Comparison of ENCODE assay signal across 37 cellular contexts in genomic region chr10:23005150-23005549, GRCh38.
"Had no signal": no experiment of that assay in that cellular context is flagged by ENCODE, and none has a peak within 500 bp of the region (broad histone marks: within the 10 kb centered on the region; RNA-seq: fewer than 3 reads in every experiment).

No MANE protein-coding gene starts in this region.

- H3K4me1 Mint-ChIP-seq: activated naive CD4-positive, alpha-beta T cell treated with anti-CD3 and anti-CD28 coated beads, Interleukin-2, amount 10 ng/mL, durations not matched to agents 7 days and 5 days; activated naive CD4-positive, alpha-beta T cell treated with anti-CD3 and anti-CD28 coated beads, Interleukin-2, amount 50 U/mL, for 24 hours; activated naive CD8-positive, alpha-beta T cell treated with anti-CD3 and anti-CD28 coated beads for 36 hours; activated naive CD8-positive, alpha-beta T cell treated with anti-CD3 and anti-CD28 coated beads, Interleukin-2, amount 10 ng/mL, durations not matched to agents 7 days and 5 days; activated naive CD8-positive, alpha-beta T cell treated with anti-CD3 and anti-CD28 coated beads, Interleukin-2, amount 50 U/mL, for 24 hours; activated T-helper 17 cell treated with anti-CD3 and anti-CD28 coated beads, Interleukin-2, amount 50 U/mL, for 72 hours; central memory CD8-positive, alpha-beta T cell had no signal

- H3K27ac ChIP-seq: adrenal gland, ascending aorta, body of pancreas, brain microvascular endothelial cell, breast epithelium, cardiac muscle cell had no signal

- H3K9me3 ChIP-seq: adrenal gland, ascending aorta, body of pancreas, breast epithelium had no signal

- DNase-seq: activated effector memory CD4-positive, alpha-beta T cell treated with anti-CD3 and anti-CD28 coated beads, Interleukin-2, amount 50 U/mL, for 16 hours; activated effector memory CD4-positive, alpha-beta T cell treated with Interleukin-2 at 50 U/mL for 16 hours; activated gamma-delta T cell; activated gamma-delta T cell treated with Interleukin-2 at 50 U/mL for 16 hours; activated naive CD4-positive, alpha-beta T cell; activated naive CD4-positive, alpha-beta T cell treated with anti-CD3 and anti-CD28 coated beads for 36 hours; activated naive CD4-positive, alpha-beta T cell treated with anti-CD3 and anti-CD28 coated beads, Interleukin-2, amount 10 ng/mL, durations not matched to agents 7 days and 5 days; activated naive CD4-positive, alpha-beta T cell treated with anti-CD3 and anti-CD28 coated beads, Interleukin-2, amount 50 U/mL, for 16 hours; activated naive CD4-positive, alpha-beta T cell treated with Interleukin-2 at 50 U/mL for 16 hours; activated naive CD8-positive, alpha-beta T cell treated with anti-CD3 and anti-CD28 coated beads for 36 hours; activated naive CD8-positive, alpha-beta T cell treated with anti-CD3 and anti-CD28 coated beads, Interleukin-2, amount 10 ng/mL, durations not matched to agents 7 days and 5 days; activated naive CD8-positive, alpha-beta T cell treated with anti-CD3 and anti-CD28 coated beads, Interleukin-2, amount 50 U/mL, for 24 hours; activated T-cell treated with anti-CD3 and anti-CD28 coated beads, Interleukin-2, amount 50 U/mL, for 24 hours; activated T-cell treated with anti-CD3 and anti-CD28 coated beads, Interleukin-2, amount 50 U/mL, for 4 hours; activated T-cell treated with anti-CD3 and anti-CD28 coated beads, Interleukin-2, amount 50 U/mL, for 48 hours; activated T-cell treated with anti-CD3 and anti-CD28 coated beads, Interleukin-2, amount 50 U/mL, for 72 hours; adrenal gland; amniotic stem cell; amygdala; anterior cingulate cortex; aorta; body of pancreas; brain microvascular endothelial cell; caudate nucleus; central memory CD4-positive, alpha-beta T cell; cerebellar nuclear complex had no signal

- H3K4me3 Mint-ChIP-seq: activated naive CD4-positive, alpha-beta T cell treated with anti-CD3 and anti-CD28 coated beads for 36 hours; activated naive CD4-positive, alpha-beta T cell treated with anti-CD3 and anti-CD28 coated beads, Interleukin-2, amount 10 ng/mL, durations not matched to agents 7 days and 5 days; activated naive CD4-positive, alpha-beta T cell treated with anti-CD3 and anti-CD28 coated beads, Interleukin-2, amount 50 U/mL, for 24 hours; activated naive CD8-positive, alpha-beta T cell; activated naive CD8-positive, alpha-beta T cell treated with anti-CD3 and anti-CD28 coated beads for 36 hours; activated naive CD8-positive, alpha-beta T cell treated with anti-CD3 and anti-CD28 coated beads, Interleukin-2, amount 10 ng/mL, durations not matched to agents 7 days and 5 days; activated naive CD8-positive, alpha-beta T cell treated with anti-CD3 and anti-CD28 coated beads, Interleukin-2, amount 50 U/mL, for 24 hours; activated T-cell treated with anti-CD3 and anti-CD28 coated beads, Interleukin-2, amount 50 U/mL, for 24 hours; activated T-cell treated with anti-CD3 and anti-CD28 coated beads, Interleukin-2, amount 50 U/mL, for 4 hours; activated T-cell treated with anti-CD3 and anti-CD28 coated beads, Interleukin-2, amount 50 U/mL, for 72 hours; activated T-helper 1 cell treated with anti-CD3 and anti-CD28 coated beads, Interleukin-12 subunit alpha, Interleukin-12 subunit beta, Interleukin-2, Interleukin-4 antibody, amounts not matched to agents 30 ng/mL and 10 ng/mL and 1 ng/mL, durations not matched to agents 14 hours and 24 hours and 36 hours; activated T-helper 17 cell treated with anti-CD3 and anti-CD28 coated beads, Interleukin-2, amount 50 U/mL, for 72 hours; brain; central memory CD8-positive, alpha-beta T cell had no signal

- H3K9me3 Mint-ChIP-seq: activated naive CD4-positive, alpha-beta T cell treated with anti-CD3 and anti-CD28 coated beads for 36 hours; activated naive CD4-positive, alpha-beta T cell treated with anti-CD3 and anti-CD28 coated beads, Interleukin-2, amount 10 ng/mL, durations not matched to agents 7 days and 5 days; activated naive CD4-positive, alpha-beta T cell treated with anti-CD3 and anti-CD28 coated beads, Interleukin-2, amount 50 U/mL, for 24 hours; activated naive CD4-positive, alpha-beta T cell treated with anti-CD3 and anti-CD28 coated beads, Interleukin-2, amount 50 U/mL, for 72 hours; activated naive CD8-positive, alpha-beta T cell treated with anti-CD3 and anti-CD28 coated beads for 36 hours; activated naive CD8-positive, alpha-beta T cell treated with anti-CD3 and anti-CD28 coated beads, Interleukin-2, amount 10 ng/mL, durations not matched to agents 7 days and 5 days; activated naive CD8-positive, alpha-beta T cell treated with anti-CD3 and anti-CD28 coated beads, Interleukin-2, amount 50 U/mL, for 24 hours; activated T-cell treated with anti-CD3 and anti-CD28 coated beads, Interleukin-2, amount 50 U/mL, for 24 hours; activated T-cell treated with anti-CD3 and anti-CD28 coated beads, Interleukin-2, amount 50 U/mL, for 4 hours; activated T-cell treated with anti-CD3 and anti-CD28 coated beads, Interleukin-2, amount 50 U/mL, for 72 hours; activated T-helper 1 cell treated with anti-CD3 and anti-CD28 coated beads, Interleukin-12 subunit alpha, Interleukin-12 subunit beta, Interleukin-2, Interleukin-4 antibody, amounts not matched to agents 30 ng/mL and 10 ng/mL and 1 ng/mL, durations not matched to agents 14 hours and 24 hours and 36 hours; activated T-helper 17 cell treated with anti-CD3 and anti-CD28 coated beads, Interleukin-2, amount 50 U/mL, for 72 hours; activated T-helper 2 cell treated with anti-CD3 and anti-CD28 coated beads, Interferon-gamma antibody, Interleukin-2, Interleukin-4, amounts not matched to agents 10 μg/mL and 5 μg/mL and 100 μg/mL, durations not matched to agents 14 hours and 24 hours and 36 hours; central memory CD8-positive, alpha-beta T cell had no signal

- H3K27ac Mint-ChIP-seq: activated naive CD4-positive, alpha-beta T cell treated with anti-CD3 and anti-CD28 coated beads for 36 hours; activated naive CD4-positive, alpha-beta T cell treated with anti-CD3 and anti-CD28 coated beads, Interleukin-2, amount 10 ng/mL, durations not matched to agents 7 days and 5 days; activated naive CD4-positive, alpha-beta T cell treated with anti-CD3 and anti-CD28 coated beads, Interleukin-2, amount 50 U/mL, for 24 hours; activated naive CD4-positive, alpha-beta T cell treated with anti-CD3 and anti-CD28 coated beads, Interleukin-2, amount 50 U/mL, for 72 hours; activated naive CD8-positive, alpha-beta T cell; activated naive CD8-positive, alpha-beta T cell treated with anti-CD3 and anti-CD28 coated beads for 36 hours; activated naive CD8-positive, alpha-beta T cell treated with anti-CD3 and anti-CD28 coated beads, Interleukin-2, amount 10 ng/mL, durations not matched to agents 7 days and 5 days; activated naive CD8-positive, alpha-beta T cell treated with anti-CD3 and anti-CD28 coated beads, Interleukin-2, amount 50 U/mL, for 24 hours; activated T-cell treated with anti-CD3 and anti-CD28 coated beads, Interleukin-2, amount 50 U/mL, for 24 hours; activated T-cell treated with anti-CD3 and anti-CD28 coated beads, Interleukin-2, amount 50 U/mL, for 72 hours; activated T-helper 1 cell treated with anti-CD3 and anti-CD28 coated beads, Interleukin-12 subunit alpha, Interleukin-12 subunit beta, Interleukin-2, Interleukin-4 antibody, amounts not matched to agents 30 ng/mL and 10 ng/mL and 1 ng/mL, durations not matched to agents 14 hours and 24 hours and 36 hours; activated T-helper 17 cell treated with anti-CD3 and anti-CD28 coated beads, Interleukin-2, amount 50 U/mL, for 72 hours; activated T-helper 2 cell treated with anti-CD3 and anti-CD28 coated beads, Interferon-gamma antibody, Interleukin-2, Interleukin-4, amounts not matched to agents 10 μg/mL and 5 μg/mL and 100 μg/mL, durations not matched to agents 14 hours and 24 hours and 36 hours had no signal

- H3K36me3 ChIP-seq: adrenal gland, ascending aorta, brain microvascular endothelial cell, breast epithelium, cardiac muscle cell had no signal

- H3K4me1 ChIP-seq: adrenal gland, ascending aorta, body of pancreas, breast epithelium had no signal

- H3K27me3 ChIP-seq: ascending aorta, body of pancreas, breast epithelium, cardiac muscle cell had no signal

- ATAC-seq: activated naive CD4-positive, alpha-beta T cell treated with anti-CD3 and anti-CD28 coated beads, Interleukin-2, amount 50 U/mL, for 72 hours; activated naive CD8-positive, alpha-beta T cell treated with anti-CD3 and anti-CD28 coated beads, Interleukin-2, amount 50 U/mL, for 24 hours; activated T-cell treated with anti-CD3 and anti-CD28 coated beads, Interleukin-2, amount 50 U/mL, for 4 hours; activated T-cell treated with anti-CD3 and anti-CD28 coated beads, Interleukin-2, amount 50 U/mL, for 72 hours; activated T-helper 17 cell treated with anti-CD3 and anti-CD28 coated beads, Interleukin-2, amount 50 U/mL, for 72 hours; body of pancreas had no signal

- H3K36me3 Mint-ChIP-seq: activated naive CD4-positive, alpha-beta T cell treated with anti-CD3 and anti-CD28 coated beads, Interleukin-2, amount 10 ng/mL, durations not matched to agents 7 days and 5 days; activated naive CD4-positive, alpha-beta T cell treated with anti-CD3 and anti-CD28 coated beads, Interleukin-2, amount 50 U/mL, for 72 hours; activated naive CD8-positive, alpha-beta T cell; activated naive CD8-positive, alpha-beta T cell treated with anti-CD3 and anti-CD28 coated beads for 36 hours; activated naive CD8-positive, alpha-beta T cell treated with anti-CD3 and anti-CD28 coated beads, Interleukin-2, amount 10 ng/mL, durations not matched to agents 7 days and 5 days; brain had no signal

- H3K4me3 ChIP-seq: adrenal gland, ascending aorta, body of pancreas, breast epithelium, cardiac muscle cell had no signal
